1 cellular context compared by ENCODE assay signal in genomic region chr11:1157645-1158591, GRCh38.
TF ChIP-seq lines count a peak whose summit lies in the region.

MUC5AC (plus strand) TSS chr11:1157953; CDS start chr11:1158000, 47 bp downstream.

TF ChIP-seq in IMR-90, 13 proteins besides CTCF, POLR2A, EP300 and RAD21:
- no peak for TF ChIP-seq RFX5 (IDR thresholded peaks at IDR 0.05; ENCODE audit: low read depth, low read length)
- no peak for TF ChIP-seq NFE2L2 (IDR thresholded peaks at IDR 0.05; ENCODE audit: low read depth, low read length)
- no peak for TF ChIP-seq ELK1 (IDR thresholded peaks at IDR 0.05; ENCODE audit: borderline replicate concordance, low read depth, low read length)
- TF ChIP-seq MAFK (IDR thresholded peaks at IDR 0.05; ENCODE audit: low read depth, low read length), result no peak
- no peak for TF ChIP-seq SMC3 (IDR thresholded peaks at IDR 0.05; ENCODE audit: low read depth, low read length)
- no peak for TF ChIP-seq CHD1 (IDR thresholded peaks at IDR 0.05; ENCODE audit: low read depth, low read length)
- TF ChIP-seq RCOR1 (IDR thresholded peaks at IDR 0.05; ENCODE audit: insufficient replicate concordance, low read length), result no peak
